In the genomic region with DNA sequence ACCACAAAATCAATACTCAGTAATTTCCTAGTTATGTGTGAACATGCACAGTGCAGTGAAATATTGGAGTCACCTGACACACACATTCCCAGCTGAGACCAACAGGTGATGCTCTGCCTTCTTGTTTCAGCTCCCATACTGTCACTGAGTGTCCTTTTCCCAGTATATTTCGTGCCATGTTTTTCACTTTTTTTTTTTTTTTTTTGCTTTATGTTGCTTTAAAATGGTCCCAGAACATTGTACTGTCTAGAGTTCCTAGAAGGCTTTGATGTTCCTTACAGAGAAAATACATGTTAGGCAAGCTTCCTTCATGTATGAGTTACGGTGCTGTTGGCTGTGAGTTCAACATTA, we compare ENCODE assay signal across 14 cellular contexts. TPM values are rescaled to one million over a fixed set of nuclear protein-coding genes. Genes with fewer than 3 reads are reported as not detected.
DNase-seq lines count a peak whose midpoint lies in the region; ATAC-seq, FAIRE-seq and TF ChIP-seq lines count a peak whose summit lies in the region.
"Had no signal": no experiment of that assay in that cellular context is flagged by ENCODE, and none has a peak within 500 bp of the region (broad histone marks: within the 10 kb centered on the region; RNA-seq: fewer than 3 reads in every experiment).

No MANE protein-coding gene starts in this region.

- H2AFZ ChIP-seq in HCT116 (ENCODE audit: low read depth, low read length, poor library complexity, severe bottlenecking), result no peak overlapping the region
- H2AFZ ChIP-seq in K562 (ENCODE audit: low read depth, low read length), result no peak overlapping the region

- in situ Hi-C loops in K562 (cut with MboI), result no loop called here

- ATAC-seq in HCT116 (no peak; the same call in 1 of the 2 replicates), K562 (peak; percentile 82)

- BruUV-seq in HCT116 (replicated peaks; lab: Mats Ljungman, UMichigan), result no TSS peak
- no TSS peak for BruUV-seq in K562 (replicated peaks; lab: Mats Ljungman, UMichigan)

- TF ChIP-seq CTCF in HCT116 (IDR thresholded peaks at IDR 0.05 in 2 of 3, conservative IDR thresholded peaks at IDR 0.05 in 1 of 3; ENCODE audit: borderline replicate concordance in 1 of 3, insufficient read depth in 1 of 3, low read depth in 2 of 3, low read length in 2 of 3), result no peak
- TF ChIP-seq CTCF in K562 (IDR thresholded peaks at IDR 0.05 in 2 of 3, conservative IDR thresholded peaks at IDR 0.05 in 1 of 3; ENCODE audit: insufficient read depth in 2 of 3, low read depth in 1 of 3, low read length in 3 of 3), result peak in 1 of 3 experiments; percentile 42; a peak in 3 of 6 replicates

- intact Hi-C loops in HCT116 (cut with micrococcal nuclease) (no loop called here), K562 (cut with micrococcal nuclease) (no loop called here)

- H4K20me1 ChIP-seq in HCT116 (ENCODE audit: insufficient read depth) (no peaks in the 10 kb centered on the region), K562 (replicated peaks; ENCODE audit: control insufficient read depth, insufficient read depth, low read length) (no peaks in the 10 kb centered on the region)
- H4K20me1 ChIP-seq: BLaER1 had no signal

- DNase-seq in DMS53 (lab: John Stamatoyannopoulos, UW) (peak; percentile 37), DMS53 treated with DMSO at 0.1 percent for 48 hours (lab: John Stamatoyannopoulos, UW; ENCODE audit: unreplicated experiment) (no peak), HCT116 (ENCODE audit: low read depth, low spot score) (no peak), NCI-H146 treated with DMSO at 0.1 percent for 48 hours (lab: John Stamatoyannopoulos, UW; ENCODE audit: unreplicated experiment) (peak; percentile 23), K562 (ENCODE audit: extremely low read depth in 1 of 4, low spot score in 3 of 4) (no peak), NCI-H187 treated with DMSO at 0.1 percent for 48 hours (lab: John Stamatoyannopoulos, UW) (no peak), hypothalamus (lab: John Stamatoyannopoulos, UW) (no peak)
- DNase-seq in effector memory CD4-positive, alpha-beta T cell, result no peak
- DNase-seq: AML-193; CD8-positive, alpha-beta memory T cell; HCEC 1CT had no signal

- no peak overlapping the region for H3K27ac ChIP-seq in HCT116 (ENCODE audit: low read depth, low read length)
- no peak overlapping the region for H3K27ac ChIP-seq in K562 (ENCODE audit: extremely low read depth, low read depth, low read length)
- no peak overlapping the region for H3K27ac ChIP-seq in effector memory CD4-positive, alpha-beta T cell (ENCODE audit: insufficient read depth, low read length, poor library complexity, severe bottlenecking)
- H3K27ac ChIP-seq: 22Rv1, BLaER1 had no signal

- FAIRE-seq in K562 (lab: Jason Lieb, UNC), result no peak

- no peak overlapping the region for H3K4me3 ChIP-seq in HCT116 (replicated peaks in 1 of 2; ENCODE audit: low read depth in 1 of 2, low read length in 2 of 2)
- no peak overlapping the region for H3K4me3 ChIP-seq in K562
- no peak overlapping the region for H3K4me3 ChIP-seq in effector memory CD4-positive, alpha-beta T cell (ENCODE audit: insufficient read depth, low read depth, low read length, poor library complexity, severe bottlenecking)
- H3K4me3 ChIP-seq: BLaER1 had no signal

- H3K9ac ChIP-seq in HCT116 (ENCODE audit: low read length), result no peak overlapping the region
- no peak overlapping the region for H3K9ac ChIP-seq in K562 (ENCODE audit: insufficient read depth in 1 of 2, low read depth in 2 of 2, low read length in 2 of 2)
- H3K9ac ChIP-seq: BLaER1 had no signal

- POLR2A ChIA-PET in HCT116 (lab: Charles Lee) (no interaction called here), K562 (lab: Yijun Ruan, JAX) (interaction anchor here (1.5 to 3.1 kb wide), 2 partner anchors 10 to 13 kb away, joined by 3 to 16 read pairs; no protein-coding TSS in a partner anchor)

- TF ChIP-seq EP300 in K562 (IDR thresholded peaks at IDR 0.05; ENCODE audit: low read length), result no peak

- H3K79me2 ChIP-seq in HCT116 (ENCODE audit: insufficient read depth, low read length), result peaks cover 17% of the 10 kb centered on the region
- H3K79me2 ChIP-seq in K562 (ENCODE audit: control insufficient read depth, insufficient read depth, low read length), result peaks cover 34% of the 10 kb centered on the region; the same call in 2 of the 3 replicates

- H3K9me2 ChIP-seq in HCT116 (ENCODE audit: insufficient read depth), result no peaks in the 10 kb centered on the region

- RAD21 ChIA-PET in HCT116 (lab: Charles Lee; ENCODE audit: low non-redundant PET in 1 of 2, low total read pairs in 2 of 2, uncharacterized antibody in 2 of 2, unreplicated experiment in 2 of 2), result interaction anchor here in 1 of 2 experiments (0.8 kb wide), 1 partner anchor 135 kb away, joined by 3 read pairs; no protein-coding TSS in a partner anchor

- WGBS in K562 (ENCODE audit: insufficient coverage, low coverage, missing lambda C conversion rate), result 72% methylated on average over 2 of the region's 2 CpGs

- H3K9me3 ChIP-seq in HCT116 (ENCODE audit: control insufficient read depth in 1 of 2, insufficient read depth in 1 of 2, low read depth in 1 of 2, low read length in 2 of 2) (no peaks in the 10 kb centered on the region), K562 (replicated peaks; ENCODE audit: control insufficient read depth, insufficient read depth, low read depth, low read length) (no peaks in the 10 kb centered on the region)
- H3K9me3 ChIP-seq in effector memory CD4-positive, alpha-beta T cell (ENCODE audit: control insufficient read depth, low read length), result no peaks in the 10 kb centered on the region
- H3K9me3 ChIP-seq: BLaER1, Caco-2 had no signal

- H3K4me2 ChIP-seq in HCT116 (ENCODE audit: low read length) (no peak overlapping the region), K562 (ENCODE audit: insufficient read depth, low read length) (no peak overlapping the region)
- H3K4me2 ChIP-seq: BLaER1 had no signal

- TF ChIP-seq RAD21 in HCT116 (IDR thresholded peaks at IDR 0.05; ENCODE audit: low read depth) (0 out of 2 replicates have a peak, but pooled peaks have one; percentile 11), K562 (CRISPR knock-in tag; conservative IDR thresholded peaks at IDR 0.05 in 1 of 2, IDR thresholded peaks at IDR 0.05 in 1 of 2) (peak in 1 of 2 experiments; percentile 33; a peak in 2 of 4 replicates)

- H3K36me3 ChIP-seq in HCT116 (ENCODE audit: control insufficient read depth in 1 of 2, insufficient read depth in 2 of 2, low read length in 2 of 2), result no peaks in the 10 kb centered on the region
- no peaks in the 10 kb centered on the region for H3K36me3 ChIP-seq in K562 (ENCODE audit: control insufficient read depth, insufficient read depth, low read length)
- H3K36me3 ChIP-seq in effector memory CD4-positive, alpha-beta T cell (ENCODE audit: control insufficient read depth, insufficient read depth, low read length), result no peaks in the 10 kb centered on the region
- H3K36me3 ChIP-seq: BLaER1 had no signal

- CTCF ChIA-PET in HCT116 (lab: Charles Lee), result no interaction called here
- CTCF ChIA-PET in K562 (lab: Yijun Ruan, JAX; ENCODE audit: low intra/inter-chr PET ratio), result no interaction called here

- no peaks in the 10 kb centered on the region for H3K9me1 ChIP-seq in K562 (ENCODE audit: control insufficient read depth, insufficient read depth, low read length)

- TF ChIP-seq POLR2A in HCT116 (IDR thresholded peaks at IDR 0.05; ENCODE audit: borderline replicate concordance, extremely low read depth, insufficient read depth, insufficient read length) (no peak), K562 (conservative IDR thresholded peaks at IDR 0.05) (no peak)

- H3K27me3 ChIP-seq in HCT116 (ENCODE audit: insufficient read depth, low read length) (no peaks in the 10 kb centered on the region), K562 (ENCODE audit: control insufficient read depth in 2 of 2, insufficient read depth in 2 of 2, low read length in 2 of 2) (no peaks in the 10 kb centered on the region)
- H3K27me3 ChIP-seq in effector memory CD4-positive, alpha-beta T cell (replicated peaks; ENCODE audit: control insufficient read depth, insufficient read depth, low read length, poor library complexity, severe bottlenecking), result no peaks in the 10 kb centered on the region
- H3K27me3 ChIP-seq: BLaER1 had no signal

- H3K4me1 ChIP-seq in HCT116 (ENCODE audit: control insufficient read depth in 1 of 2, insufficient read depth in 2 of 2, low read length in 2 of 2) (peaks cover 3 to 4% of the 10 kb centered on the region in 2 experiments; a peak in 3 of 4 replicates), K562 (replicated peaks in 1 of 2; ENCODE audit: control insufficient read depth in 2 of 2, insufficient read depth in 2 of 2, low read length in 2 of 2) (no peaks in the 10 kb centered on the region; a peak in 2 of 5 replicates)
- H3K4me1 ChIP-seq in effector memory CD4-positive, alpha-beta T cell (ENCODE audit: control insufficient read depth, insufficient read depth, low read length, poor library complexity, severe bottlenecking), result no peaks in the 10 kb centered on the region
- H3K4me1 ChIP-seq: BLaER1, Caco-2 had no signal

TF ChIP-seq in HCT116, 20 proteins besides CTCF, POLR2A, EP300 and RAD21 (continues in another document):
- TF ChIP-seq SP1 (IDR thresholded peaks at IDR 0.05; ENCODE audit: low read depth) (no peak), JUND (IDR thresholded peaks at IDR 0.05) (no peak), FOSL1 (IDR thresholded peaks at IDR 0.05; ENCODE audit: low read depth) (no peak), EZH2 (IDR thresholded peaks at IDR 0.05) (no peak)

RNA-seq across cellular contexts. Expression of a gene that starts 45.6 kb away (rescaled TPM):
- total RNA-seq in HCT116 (2021; ENCODE audit: unreplicated experiment), result 26.0 TPM
- polyA plus RNA-seq in HCT116 (2012), result 22.5 and 23.1 TPM in 2 replicates
- total RNA-seq in K562 (2011; cell fraction: chromatin; rRNA removed; ENCODE audit: low replicate concordance), result 92.6 and 147 TPM in 2 replicates
- total RNA-seq in K562 (2011; cell fraction: nucleolus; rRNA removed), result 32.9 and 51.5 TPM in 2 replicates
- 68.5 and 83.6 TPM in 2 replicates for total RNA-seq in K562 (2011; cell fraction: nucleoplasm; rRNA removed)
- total RNA-seq in K562 (2014; rRNA removed), result 23.4 and 24.7 TPM in 2 replicates
- total RNA-seq in K562 (2014; rRNA removed; fragmentation: Illumina TruSeq; extraction: Trizol), result 39.5 and 45.0 TPM in 2 replicates
- total RNA-seq in K562 (2015; rRNA removed; fragmentation: Illumina TruSeq; extraction: Trizol), result 39.3 and 42.9 TPM in 2 replicates
- 35.0 and 36.3 TPM in 2 replicates for total RNA-seq in K562 (2021)
- 35.4 and 72.0 TPM in 2 replicates for polyA plus RNA-seq in K562 (2011; rRNA removed)
- 15.4 and 19.1 TPM in 2 replicates for polyA plus RNA-seq in K562 (2011; cell fraction: cytosol; rRNA removed)
- 71.8 and 83.4 TPM in 2 replicates for polyA plus RNA-seq in K562 (2011; cell fraction: nucleus; rRNA removed)
- 43.5 and 62.0 TPM in 2 replicates for polyA plus RNA-seq in K562 (2012)
- 32.7 and 33.3 TPM in 2 replicates for polyA plus RNA-seq in K562 (2014; fragmentation: Illumina TruSeq; extraction: Trizol)
- 10 to 100 TPM in 1 of 2 experiments, 1 to 10 TPM in 1; 9.2 to 17.3 TPM for polyA plus RNA-seq in K562 (2014; fragmentation: Nextera tagmentation; extraction: Ambion mirVana)
- 25.8 and 37.6 TPM in 2 replicates for polyA plus RNA-seq in K562 (2014; rRNA removed)
- 98.4 and 156 TPM in 2 replicates for polyA minus RNA-seq in K562 (2011; rRNA and poly(A)+ RNA removed)
- polyA minus RNA-seq in K562 (2011; cell fraction: cytosol; rRNA and poly(A)+ RNA removed), result 16.2 and 36.8 TPM in 2 replicates
- polyA minus RNA-seq in K562 (2011; cell fraction: nucleus; rRNA and poly(A)+ RNA removed), result 70.4 and 105 TPM in 2 replicates

Comparison
In these comparisons a context has a peak if more than half of its experiments do, and no peak if none do; other contexts are left out.
1. DNase-seq: peak in DMS53 (single experiment) and NCI-H146 treated with DMSO at 0.1 percent for 48 hours (single experiment); none in DMS53 treated with DMSO at 0.1 percent for 48 hours (single experiment), HCT116 (single experiment), K562 (0 of 4), NCI-H187 treated with DMSO at 0.1 percent for 48 hours (single experiment), effector memory CD4-positive, alpha-beta T cell (0 of 3) and hypothalamus (0 of 51).